ENCODE assay signal across 1 cellular context in genomic region chr15:20294651-20295237, GRCh38.
TF ChIP-seq lines count a peak whose summit lies in the region.

No MANE protein-coding gene starts in this region.

TF ChIP-seq in H1, 55 proteins besides CTCF, POLR2A, EP300 and RAD21 (continued from another document):
- TF ChIP-seq EGR1 (IDR thresholded peaks at IDR 0.05; ENCODE audit: borderline replicate concordance, low read depth, low read length) = no peak
- no peak for TF ChIP-seq ASH2L (IDR thresholded peaks at IDR 0.05; ENCODE audit: low read length)
- no peak for TF ChIP-seq RFX5 (IDR thresholded peaks at IDR 0.05; ENCODE audit: borderline replicate concordance, low read depth, low read length)
- no peak for TF ChIP-seq HDAC6 (IDR thresholded peaks at IDR 0.05; ENCODE audit: low read depth, low read length)
- TF ChIP-seq BRCA1 (IDR thresholded peaks at IDR 0.05; ENCODE audit: low read depth, low read length) = no peak
- no peak for TF ChIP-seq SRF (IDR thresholded peaks at IDR 0.05; ENCODE audit: low read depth, low read length)
- no peak for TF ChIP-seq TAF1 (IDR thresholded peaks at IDR 0.05; ENCODE audit: low read depth, low read length)
- TF ChIP-seq KDM4A (IDR thresholded peaks at IDR 0.05; ENCODE audit: low read depth, low read length, severe bottlenecking) = no peak
- TF ChIP-seq TCF12 (IDR thresholded peaks at IDR 0.05; ENCODE audit: low read depth, low read length) = no peak
- TF ChIP-seq GTF2F1 (IDR thresholded peaks at IDR 0.05; ENCODE audit: borderline replicate concordance, low read depth, low read length) = no peak
- TF ChIP-seq RNF2 (IDR thresholded peaks at IDR 0.05; ENCODE audit: borderline replicate concordance, low read depth, low read length, missing control alignments, poor library complexity, severe bottlenecking) = no peak
- TF ChIP-seq POU5F1 (IDR thresholded peaks at IDR 0.05; ENCODE audit: low read depth, low read length) = no peak
- no peak for TF ChIP-seq SP4 (IDR thresholded peaks at IDR 0.05; ENCODE audit: low read length)
- no peak for TF ChIP-seq CREB1 (IDR thresholded peaks at IDR 0.05)
